Comparison of ENCODE assay signal across 8 cellular contexts in genomic region chr20:47304287-47304686, GRCh38. TPM values are rescaled to one million over a fixed set of nuclear protein-coding genes. Genes with fewer than 3 reads are reported as not detected.
DNase-seq lines count a peak whose midpoint lies in the region; ATAC-seq and TF ChIP-seq lines count a peak whose summit lies in the region.

No MANE protein-coding gene starts in this region.

- 72% methylated on average over 3 of the region's 3 CpGs for WGBS in right cardiac atrium

- peaks cover 0 to 31% of the 10 kb centered on the region in 2 donors for H3K36me3 ChIP-seq in gastrocnemius medialis

- H3K27ac ChIP-seq in right cardiac atrium (ENCODE audit: low read length) (peak overlapping the region; percentile 78), gastrocnemius medialis (peak overlapping the region; percentile 2 to 64 (median 56))

- TF ChIP-seq POLR2A in gastrocnemius medialis (IDR thresholded peaks at IDR 0.05), result no peak

- H3K4me3 ChIP-seq in HFF-Myc (replicated peaks; ENCODE audit: low read depth, low read length) (no peak overlapping the region), right cardiac atrium (ENCODE audit: low read length) (no peak overlapping the region), gastrocnemius medialis (no peak overlapping the region)

- intact Hi-C loops in right cardiac atrium (cut with DNase I), result loop anchor here in 1 of 4 donors (10.0 kb wide), 1 partner anchor 51 kb away; the partner anchor contains the start of gene ZMYND8
- intact Hi-C loops in gastrocnemius medialis (cut with DNase I; ENCODE audit: low total_unique reads), result no loop called here

- TF ChIP-seq CTCF in HFF-Myc (IDR thresholded peaks at IDR 0.05; ENCODE audit: low read depth, low read length, missing control alignments) (no peak), gastrocnemius medialis (IDR thresholded peaks at IDR 0.05 in 4 of 5, conservative IDR thresholded peaks at IDR 0.05 in 1 of 5) (no peak)

- DNase-seq in HFF-Myc (ENCODE audit: extremely low read depth, low read depth) (peak; percentile 45), SHP77 (lab: John Stamatoyannopoulos, UW) (peak; percentile 52 to 58), right cardiac atrium (no peak), gastrocnemius medialis (no peak), cortex of kidney (lab: John Stamatoyannopoulos, UW) (no peak), occipital lobe (lab: John Stamatoyannopoulos, UW) (no peak)

- H3K9me3 ChIP-seq in right cardiac atrium (ENCODE audit: control insufficient read depth, low read length) (no peaks in the 10 kb centered on the region), gastrocnemius medialis (no peaks in the 10 kb centered on the region)

- H3K27me3 ChIP-seq in right cardiac atrium (ENCODE audit: control insufficient read depth, insufficient read depth) (no peaks in the 10 kb centered on the region), gastrocnemius medialis (no peaks in the 10 kb centered on the region)

- ATAC-seq in right cardiac atrium (peak in 1 of 2 donors; percentile 12), gastrocnemius medialis (no peak), HG02763 (IDR thresholded peaks at IDR 0.05; ENCODE audit: unreplicated experiment) (no peak), GM21528 (IDR thresholded peaks at IDR 0.05; ENCODE audit: low FRiP score, unreplicated experiment) (no peak)

- in situ Hi-C loops in gastrocnemius medialis (cut with MboI; ENCODE audit: low sequenced_read_pairs in 4 of 4), result no loop called here

- H3K4me1 ChIP-seq in right cardiac atrium (ENCODE audit: control insufficient read depth, insufficient read depth, low read length), result peaks cover 10% of the 10 kb centered on the region
- H3K4me1 ChIP-seq in gastrocnemius medialis, result peaks cover 0 to 8% of the 10 kb centered on the region in 2 donors

RNA-seq across cellular contexts. Expression of gene ZMYND8, which starts 52.2 kb away (rescaled TPM):
- total RNA-seq in right cardiac atrium, result 10 to 100 TPM; 20.4 to 35.7 (median 31.4) TPM
- polyA plus RNA-seq in right cardiac atrium, result 10.0 TPM
- 10 to 100 TPM; 15.1 to 32.2 (median 19.7) TPM for total RNA-seq in gastrocnemius medialis
- 58.6 TPM for total RNA-seq in occipital lobe

Comparison
In these comparisons a context has a peak if more than half of its experiments do, and no peak if none do; other contexts are left out.
1. DNase-seq: peak in HFF-Myc (single experiment) and SHP77 (2 of 2); none in right cardiac atrium (0 of 3), gastrocnemius medialis (0 of 2), cortex of kidney (single experiment) and occipital lobe (single experiment).